ENCODE assay signal across 10 cellular contexts in genomic region chr4:7909966-7910720, GRCh38. TPM values are rescaled to one million over a fixed set of nuclear protein-coding genes. Genes with fewer than 3 reads are reported as not detected.
A peak's percentile ranks its signal among the peaks of the same experiment; 100 is the strongest.
DNase-seq lines count a peak whose midpoint lies in the region; ATAC-seq and TF ChIP-seq lines count a peak whose summit lies in the region.
"Had no signal": no experiment of that assay in that cellular context is flagged by ENCODE, and none has a peak within 500 bp of the region (broad histone marks: within the 10 kb centered on the region; RNA-seq: fewer than 3 reads in every experiment).

No MANE protein-coding gene starts in this region.

- H3K27ac ChIP-seq in HUES64 (ENCODE audit: low read depth, low read length) (peak overlapping the region; percentile 78), mammary epithelial cell (ENCODE audit: insufficient read depth, low read depth, low read length) (peak overlapping the region; percentile 42), spleen (peak overlapping the region in 7 of 8 donors; percentile 48 to 78 (median 69))
- H3K27ac ChIP-seq: parathyroid adenoma had no signal

- H3K27me3 ChIP-seq in HUES64 (ENCODE audit: insufficient read depth, low read length) (no peaks in the 10 kb centered on the region), mammary epithelial cell (ENCODE audit: insufficient read depth, low read length) (no peaks in the 10 kb centered on the region), spleen (replicated peaks in 1 of 7) (peaks cover 0 to 22% (median 0%) of the 10 kb centered on the region in 7 donors)

- no peak overlapping the region for H3K4me3 ChIP-seq in HUES64 (ENCODE audit: low read length)
- H3K4me3 ChIP-seq in mammary epithelial cell (replicated peaks in 1 of 3; ENCODE audit: insufficient read depth in 1 of 3, low read depth in 2 of 3, low read length in 3 of 3) = no peak overlapping the region
- H3K4me3 ChIP-seq in iPS-18c (ENCODE audit: insufficient read depth, low read depth, low read length) = peak overlapping the region; percentile 10; the same call in 1 of the 2 replicates
- H3K4me3 ChIP-seq in spleen = no peak overlapping the region

- H3K4me1 ChIP-seq in HUES64 (ENCODE audit: insufficient read depth, low read length) (peaks cover 52% of the 10 kb centered on the region), mammary epithelial cell (ENCODE audit: insufficient read depth, low read length) (peaks cover 39% of the 10 kb centered on the region), spleen (peaks cover 0 to 46% (median 13%) of the 10 kb centered on the region in 6 donors)

- no peak for TF ChIP-seq CTCF in mammary epithelial cell (conservative IDR thresholded peaks at IDR 0.05 in 1 of 2, IDR thresholded peaks at IDR 0.05 in 1 of 2; ENCODE audit: extremely low read depth in 1 of 2, insufficient read depth in 1 of 2, low read depth in 1 of 2, low read length in 2 of 2)
- no peak for TF ChIP-seq CTCF in spleen (IDR thresholded peaks at IDR 0.05 in 8 of 11, conservative IDR thresholded peaks at IDR 0.05 in 3 of 11)

- CTCF ChIA-PET in mammary epithelial cell (lab: Charles Lee; ENCODE audit: low non-redundant PET) = no interaction called here

- H3K9ac ChIP-seq in HUES64 (ENCODE audit: low read depth, low read length) = peak overlapping the region; percentile 34; the same call in 1 of the 2 replicates
- no peak overlapping the region for H3K9ac ChIP-seq in mammary epithelial cell (ENCODE audit: insufficient read depth, low read length)
- H3K9ac ChIP-seq: parathyroid adenoma had no signal

- H2AFZ ChIP-seq in mammary epithelial cell (ENCODE audit: low read depth, low read length) = no peak overlapping the region
- H2AFZ ChIP-seq: parathyroid adenoma had no signal

- 83% methylated on average over 11 of the region's 11 CpGs for WGBS in HUES64
- 67% methylated on average over 11 of the region's 11 CpGs for WGBS in mammary epithelial cell (ENCODE audit: low coverage, missing lambda C conversion rate)
- 67 to 78% (median 70%) methylated on average over 11 of the region's 11 CpGs for WGBS in spleen, 5 donors

- no peaks in the 10 kb centered on the region for H4K20me1 ChIP-seq in mammary epithelial cell (ENCODE audit: insufficient read depth, low read length)

- in situ Hi-C loops in mammary epithelial cell (cut with MboI; ENCODE audit: low sequenced_read_pairs in 2 of 2) = no loop called here

- intact Hi-C loops in mammary epithelial cell (cut with micrococcal nuclease) (loop anchor here (2.0 to 5.0 kb wide), 2 partner anchors 33 to 68 kb away; no protein-coding TSS in a partner anchor), spleen (cut with DNase I; ENCODE audit: low total_unique reads) (no loop called here)

- TF ChIP-seq POLR2A in spleen (IDR thresholded peaks at IDR 0.05) = no peak

- H3K36me3 ChIP-seq in HUES64 (ENCODE audit: insufficient read depth, low read length) = no peaks in the 10 kb centered on the region
- no peaks in the 10 kb centered on the region for H3K36me3 ChIP-seq in mammary epithelial cell (ENCODE audit: insufficient read depth, low read length)
- no peaks in the 10 kb centered on the region for H3K36me3 ChIP-seq in spleen

- H3K79me2 ChIP-seq in mammary epithelial cell (ENCODE audit: insufficient read depth, low read length) = peaks cover 99% of the 10 kb centered on the region

- H3K9me3 ChIP-seq in HUES64 (ENCODE audit: insufficient read depth, low read depth, low read length) (no peaks in the 10 kb centered on the region), mammary epithelial cell (replicated peaks; ENCODE audit: insufficient read depth, low read length) (no peaks in the 10 kb centered on the region), iPS-18c (ENCODE audit: control insufficient read depth, insufficient read depth, low read length) (no peaks in the 10 kb centered on the region), spleen (no peaks in the 10 kb centered on the region)

- dilution Hi-C loops in mammary epithelial cell (cut with HindIII; ENCODE audit: low sequenced_read_pairs) = loop anchor here (5.0 kb wide), 2 partner anchors 38 to 47 kb away; no protein-coding TSS in a partner anchor

- no peak for ATAC-seq in GM21423 (IDR thresholded peaks at IDR 0.05; ENCODE audit: unreplicated experiment)
- ATAC-seq: activated CD8-positive, alpha-beta T cell treated with anti-CD3 and anti-CD28 coated beads, Interleukin-2, amount 10 ng/mL, durations not matched to agents 7 days and 5 days had no signal

- no TSS peak for BruUV-seq in mammary epithelial cell (replicated peaks; lab: Mats Ljungman, UMichigan)

- peak; percentile 68 for DNase-seq in mammary epithelial cell
- no peak for DNase-seq in spleen
- no peak for DNase-seq in NCI-H2107 treated with DMSO at 0.1 percent for 48 hours (lab: John Stamatoyannopoulos, UW; ENCODE audit: unreplicated experiment)
- no peak for DNase-seq in HT-29 (ENCODE audit: low spot score)
- DNase-seq in mucosa of gallbladder (ENCODE audit: low spot score) = no peak
- DNase-seq: activated CD8-positive, alpha-beta T cell treated with anti-CD3 and anti-CD28 coated beads, Interleukin-2, amount 10 ng/mL, durations not matched to agents 7 days and 5 days had no signal

- H3K4me2 ChIP-seq in mammary epithelial cell (ENCODE audit: insufficient read depth, low read depth, low read length) = peak overlapping the region; percentile 2

RNA-seq across cellular contexts. Expression of gene AFAP1, which starts 29.5 kb away (rescaled TPM):
- 6.5 TPM for polyA plus RNA-seq in HUES64 (2013, experiment 1 of 2)
- polyA plus RNA-seq in HUES64 (2013, experiment 2 of 2) = 8.5 TPM
- total RNA-seq in mammary epithelial cell = 10 to 100 TPM; 22.9 to 36.0 TPM
- polyA plus RNA-seq in mammary epithelial cell = 13.4 TPM
- 20.1 TPM for polyA minus RNA-seq in mammary epithelial cell
- total RNA-seq in spleen = 10 to 100 TPM in 6 of 7 donors, 1 to 10 TPM in 1; 9.0 to 29.2 (median 14.5) TPM
- polyA plus RNA-seq in spleen = 1 to 10 TPM; 1.6 to 2.4 (median 1.7) TPM
- 2.9 and 3.7 TPM in 2 replicates for total RNA-seq in HT-29 (2014; rRNA removed; shearing (Covaris generic))
- total RNA-seq in mucosa of gallbladder = 22.7 TPM
